ENCODE assay signal across 1 cellular context in genomic region chr12:2084553-2085296, GRCh38.
TF ChIP-seq lines count a peak whose summit lies in the region.

No MANE protein-coding gene starts in this region.

TF ChIP-seq in HEK293, 187 proteins besides CTCF, POLR2A, EP300 and RAD21 (continued from another document):
- no peak for TF ChIP-seq ZNF518A (tag by site-specific recombination; conservative IDR thresholded peaks at IDR 0.05; ENCODE audit: low read depth)
- 0 out of 2 replicates have a peak, but pooled peaks have one; percentile 21 for TF ChIP-seq ZNF335 (tag by site-specific recombination; conservative IDR thresholded peaks at IDR 0.05)
- TF ChIP-seq EGR2 (tag by site-specific recombination; IDR thresholded peaks at IDR 0.05; ENCODE audit: low read depth) = no peak
- TF ChIP-seq ZFP41 (tag by site-specific recombination; IDR thresholded peaks at IDR 0.05; ENCODE audit: borderline replicate concordance) = no peak
- no peak for TF ChIP-seq ZNF830 (tag by site-specific recombination; IDR thresholded peaks at IDR 0.05; ENCODE audit: low read depth)
- TF ChIP-seq RBAK (tag by site-specific recombination; IDR thresholded peaks at IDR 0.05) = no peak
- no peak for TF ChIP-seq KLF1 (tag by site-specific recombination; IDR thresholded peaks at IDR 0.05)
- TF ChIP-seq ZNF24 (tag by site-specific recombination; IDR thresholded peaks at IDR 0.05) = peak; percentile 43; the same call in 1 of the 2 replicates
- TF ChIP-seq ZBTB17 (tag by site-specific recombination; IDR thresholded peaks at IDR 0.05) = peak; percentile 83
- no peak for TF ChIP-seq ZNF473 (tag by site-specific recombination; IDR thresholded peaks at IDR 0.05)
- TF ChIP-seq ZBTB20 (tag by site-specific recombination; IDR thresholded peaks at IDR 0.05) = 0 out of 2 replicates have a peak, but pooled peaks have one; percentile 30
- no peak for TF ChIP-seq ZNF670 (tag by site-specific recombination; IDR thresholded peaks at IDR 0.05; ENCODE audit: low read depth)
- TF ChIP-seq GLIS1 (tag by site-specific recombination; IDR thresholded peaks at IDR 0.05) = peak; percentile 56
- no peak for TF ChIP-seq ZNF433 (tag by site-specific recombination; IDR thresholded peaks at IDR 0.05; ENCODE audit: low read depth)
- peak; percentile 67 for TF ChIP-seq ZNF184 (tag by site-specific recombination; IDR thresholded peaks at IDR 0.05)
- no peak for TF ChIP-seq ZNF354C (tag by site-specific recombination; IDR thresholded peaks at IDR 0.05; ENCODE audit: borderline replicate concordance, low read depth)
- TF ChIP-seq ZNF707 (tag by site-specific recombination; IDR thresholded peaks at IDR 0.05) = no peak
- TF ChIP-seq ATF2 (tag by site-specific recombination; IDR thresholded peaks at IDR 0.05; ENCODE audit: low read depth) = no peak
- TF ChIP-seq ZNF600 (tag by site-specific recombination; IDR thresholded peaks at IDR 0.05) = no peak
- no peak for TF ChIP-seq ZNF18 (tag by site-specific recombination; IDR thresholded peaks at IDR 0.05)
- TF ChIP-seq ZNF76 (tag by site-specific recombination; IDR thresholded peaks at IDR 0.05; ENCODE audit: borderline replicate concordance, low read depth) = no peak
- TF ChIP-seq ZNF324 (tag by site-specific recombination; IDR thresholded peaks at IDR 0.05) = no peak
- no peak for TF ChIP-seq ZNF837 (tag by site-specific recombination; IDR thresholded peaks at IDR 0.05)
- TF ChIP-seq ZNF692 (tag by site-specific recombination; IDR thresholded peaks at IDR 0.05) = 0 out of 2 replicates have a peak, but pooled peaks have one; percentile 43
- no peak for TF ChIP-seq ZNF174 (tag by site-specific recombination; IDR thresholded peaks at IDR 0.05)
- TF ChIP-seq ZNF311 (tag by site-specific recombination; IDR thresholded peaks at IDR 0.05; ENCODE audit: borderline replicate concordance) = no peak
- peak; percentile 94 for TF ChIP-seq SP7 (tag by site-specific recombination; IDR thresholded peaks at IDR 0.05)
- TF ChIP-seq ZNF660 (tag by site-specific recombination; IDR thresholded peaks at IDR 0.05) = no peak
- TF ChIP-seq KLF8 (tag by site-specific recombination; IDR thresholded peaks at IDR 0.05) = no peak
- TF ChIP-seq ZNF629 (tag by site-specific recombination; IDR thresholded peaks at IDR 0.05) = peak; percentile 65
- TF ChIP-seq PBX3 (CRISPR knock-in tag; IDR thresholded peaks at IDR 0.05) = no peak
- TF ChIP-seq ZEB2 (tag by site-specific recombination; IDR thresholded peaks at IDR 0.05) = peak; percentile 41; the same call in 1 of the 2 replicates
- no peak for TF ChIP-seq PRDM2 (tag by site-specific recombination; IDR thresholded peaks at IDR 0.05; ENCODE audit: borderline replicate concordance)
TF ChIP-seq in HEK293: peak in this region for 12.
